Comparison of ENCODE assay signal across 27 cellular contexts in genomic region chr4:173532725-173533511, GRCh38. TPM values are rescaled to one million over a fixed set of nuclear protein-coding genes. Genes with fewer than 3 reads are reported as not detected.
DNase-seq lines count a peak whose midpoint lies in the region; ATAC-seq and TF ChIP-seq lines count a peak whose summit lies in the region.
"Had no signal": no experiment of that assay in that cellular context is flagged by ENCODE, and none has a peak within 500 bp of the region (broad histone marks: within the 10 kb centered on the region; RNA-seq: fewer than 3 reads in every experiment).

No MANE protein-coding gene starts in this region.

- H3K9me3 ChIP-seq in liver (ENCODE audit: control insufficient read depth in 4 of 4, low read length in 3 of 4): no peaks in the 10 kb centered on the region
- no peaks in the 10 kb centered on the region for H3K9me3 ChIP-seq in right lobe of liver
- no peaks in the 10 kb centered on the region for H3K9me3 ChIP-seq in muscle layer of colon (ENCODE audit: low read length)
- no peaks in the 10 kb centered on the region for H3K9me3 ChIP-seq in uterus
- H3K9me3 ChIP-seq: psoas muscle had no signal

- TF ChIP-seq CTCF in liver (IDR thresholded peaks at IDR 0.05; ENCODE audit: low read depth, low read length, missing input control) (no peak), right lobe of liver (IDR thresholded peaks at IDR 0.05) (no peak), coronary artery (IDR thresholded peaks at IDR 0.05) (no peak), uterus (IDR thresholded peaks at IDR 0.05) (no peak)

- no peak for TF ChIP-seq RAD21 in liver (IDR thresholded peaks at IDR 0.05)

- DNase-seq in right lobe of liver (no peak), coronary artery (ENCODE audit: low spot score) (peak; percentile 61), uterus (no peak), NCI-H524 treated with DMSO at 0.1 percent for 48 hours (lab: John Stamatoyannopoulos, UW) (no peak), Ammon's horn (ENCODE audit: low spot score) (no peak)
- DNase-seq: activated CD4-positive, alpha-beta memory T cell treated with anti-CD3 and anti-CD28 coated beads for 36 hours; activated CD4-positive, CD25-positive, alpha-beta regulatory T cell treated with anti-CD3 and anti-CD28 coated beads, Interleukin-2, amount 50 U/mL, for 72 hours; activated naive CD4-positive, alpha-beta T cell treated with anti-CD3 and anti-CD28 coated beads for 36 hours; AML-193; CD8-positive, alpha-beta T cell; midbrain; naive thymus-derived CD8-positive, alpha-beta T cell; NCI-H2081 treated with DMSO at 0.1 percent for 48 hours; NCI-H2227 treated with DMSO at 0.1 percent for 48 hours; NCI-H526 treated with DMSO at 0.1 percent for 48 hours; occipital lobe; PC-9; psoas muscle; stimulated activated naive CD4-positive, alpha-beta T cell treated with Interleukin-2 at 50 U/mL for 16 hours had no signal

- H3K4me1 ChIP-seq in liver (ENCODE audit: control insufficient read depth in 4 of 4, insufficient read depth in 4 of 4, low read length in 3 of 4) (peaks cover 2 to 12% (median 9%) of the 10 kb centered on the region in 4 donors), right lobe of liver (peaks cover 0 to 9% (median 0%) of the 10 kb centered on the region in 4 donors), muscle layer of colon (ENCODE audit: insufficient read depth, low read length) (peaks cover 43% of the 10 kb centered on the region), uterus (no peaks in the 10 kb centered on the region)

- H3K27ac ChIP-seq in liver (ENCODE audit: low read depth in 1 of 2, low read length in 2 of 2) (peak overlapping the region; percentile 19 to 32), right lobe of liver (peak overlapping the region in 1 of 3 donors; percentile 24), coronary artery (no peak overlapping the region), muscle layer of colon (ENCODE audit: low read depth, low read length) (peak overlapping the region; percentile 67), uterus (peak overlapping the region; percentile 93 to 98)
- H3K27ac ChIP-seq: PC-9, psoas muscle, skin epidermis had no signal

- no peak for ATAC-seq in right lobe of liver
- no peak for ATAC-seq in HG02938 (IDR thresholded peaks at IDR 0.05; ENCODE audit: unreplicated experiment)
- ATAC-seq: CD8-positive, alpha-beta T cell; HCT116; naive thymus-derived CD8-positive, alpha-beta T cell; psoas muscle had no signal

- no peaks in the 10 kb centered on the region for H3K36me3 ChIP-seq in liver (ENCODE audit: control insufficient read depth in 4 of 4, insufficient read depth in 3 of 4, low read depth in 1 of 4, low read length in 3 of 4)
- no peaks in the 10 kb centered on the region for H3K36me3 ChIP-seq in right lobe of liver
- peaks cover 9% of the 10 kb centered on the region for H3K36me3 ChIP-seq in muscle layer of colon (ENCODE audit: insufficient read depth, low read length)
- no peaks in the 10 kb centered on the region for H3K36me3 ChIP-seq in uterus

- intact Hi-C loops in right lobe of liver (cut with DNase I) (no loop called here), uterus (cut with DNase I; ENCODE audit: low total_unique reads) (no loop called here)

- H3K4me3 ChIP-seq in liver (ENCODE audit: low read depth in 1 of 3, low read length in 3 of 3) (peak overlapping the region in 1 of 3 donors; percentile 45), right lobe of liver (peak overlapping the region in 1 of 3 donors; percentile 35), coronary artery (no peak overlapping the region), muscle layer of colon (ENCODE audit: low read depth in 1 of 2, low read length in 2 of 2) (peak overlapping the region; percentile 77 to 95), uterus (peak overlapping the region; percentile 2 to 8)
- H3K4me3 ChIP-seq: PC-9, psoas muscle, skin epidermis had no signal

- 18% methylated on average over 4 of the region's 4 CpGs for WGBS in liver
- 15% methylated on average over 4 of the region's 4 CpGs for WGBS in right lobe of liver (ENCODE audit: insufficient coverage, low coverage, low lambda C conversion rate, missing lambda C conversion rate)

- H3K27me3 ChIP-seq in liver (ENCODE audit: control insufficient read depth in 4 of 4, insufficient read depth in 4 of 4, low read length in 3 of 4): peaks cover 9 to 33% (median 22%) of the 10 kb centered on the region in 4 donors
- H3K27me3 ChIP-seq in right lobe of liver: peaks cover 0 to 60% of the 10 kb centered on the region in 2 donors
- peaks cover 0 to 8% of the 10 kb centered on the region in 2 donors for H3K27me3 ChIP-seq in muscle layer of colon (ENCODE audit: control insufficient read depth in 1 of 2, insufficient read depth in 2 of 2, low read length in 2 of 2)
- H3K27me3 ChIP-seq in uterus: no peaks in the 10 kb centered on the region

- TF ChIP-seq POLR2A in right lobe of liver (IDR thresholded peaks at IDR 0.05) (no peak), uterus (IDR thresholded peaks at IDR 0.05) (no peak)

- no peak overlapping the region for H3K9ac ChIP-seq in liver (ENCODE audit: low read depth in 1 of 2, low read length in 2 of 2)
- H3K9ac ChIP-seq in muscle layer of colon (ENCODE audit: low read length): peak overlapping the region; percentile 36

TF ChIP-seq in liver, 16 proteins besides CTCF, POLR2A, EP300 and RAD21:
- no peak for TF ChIP-seq TAF1 (conservative IDR thresholded peaks at IDR 0.05)
TF ChIP-seq in liver: peak in this region for 0.

RNA-seq across cellular contexts. Expression of gene HAND2, which starts 2.9 kb away (rescaled TPM):
- 1 to 10 TPM; 2.1 to 4.7 TPM for total RNA-seq in liver
- polyA plus RNA-seq in liver: 1 to 10 TPM; 2.9 to 4.5 TPM
- total RNA-seq in right lobe of liver: 10 to 100 TPM in 1 of 6 experiments, 1 to 10 TPM in 5; 2.1 to 11.2 (median 6.2) TPM
- total RNA-seq in uterus: 10 to 100 TPM; 20.3 to 77.6 (median 23.7) TPM
- total RNA-seq: activated CD4-positive, alpha-beta memory T cell treated with anti-CD3 and anti-CD28 coated beads for 36 hours; activated naive CD4-positive, alpha-beta T cell treated with anti-CD3 and anti-CD28 coated beads for 36 hours; activated T-helper 1 cell treated with anti-CD3 and anti-CD28 coated beads, Interleukin-12 subunit alpha, Interleukin-12 subunit beta, Interleukin-2, Interleukin-4 antibody, amounts not matched to agents 30 ng/mL and 10 ng/mL and 1 ng/mL, durations not matched to agents 14 hours and 24 hours and 36 hours; CD8-positive, alpha-beta T cell; chondrocyte; naive thymus-derived CD8-positive, alpha-beta T cell; occipital lobe; PC-9; T-helper 2 cell treated with Interferon-gamma antibody and Interleukin-4, amounts not matched to agents 100 ng/mL and 5 ng/mL, for 36 hours had no signal
- polyA plus RNA-seq: naive thymus-derived CD8-positive, alpha-beta T cell had no signal

Comparison
In these comparisons a context has a peak if more than half of its experiments do, and no peak if none do; other contexts are left out.
1. H3K27ac ChIP-seq: peak in liver (2 of 2), muscle layer of colon (single experiment) and uterus (2 of 2); none in coronary artery (0 of 2).